Comparison of ENCODE assay signal across 9 cellular contexts in genomic region chr9:114371343-114371985, GRCh38. TPM values are rescaled to one million over a fixed set of nuclear protein-coding genes. Genes with fewer than 3 reads are reported as not detected.
DNase-seq lines count a peak whose midpoint lies in the region; ATAC-seq, FAIRE-seq and TF ChIP-seq lines count a peak whose summit lies in the region.
"Had no signal": no experiment of that assay in that cellular context is flagged by ENCODE, and none has a peak within 500 bp of the region (broad histone marks: within the 10 kb centered on the region; RNA-seq: fewer than 3 reads in every experiment).

No MANE protein-coding gene starts in this region.

- FAIRE-seq in D721Med (lab: Jason Lieb, UNC): no peak
- no peak for FAIRE-seq in urothelium cell line (lab: Jason Lieb, UNC)
- FAIRE-seq: G401.6 had no signal

- TF ChIP-seq CTCF in HFFc6 (IDR thresholded peaks at IDR 0.05) (no peak), Peyer's patch (IDR thresholded peaks at IDR 0.05) (no peak), D721Med (IDR thresholded peaks at IDR 0.05; ENCODE audit: insufficient read depth, missing control alignments) (no peak)

- peaks cover 0 to 41% (median 0%) of the 10 kb centered on the region in 3 donors for H3K36me3 ChIP-seq in Peyer's patch
- H3K36me3 ChIP-seq: colonic mucosa had no signal

- TF ChIP-seq POLR2A in Peyer's patch (IDR thresholded peaks at IDR 0.05): no peak

- DNase-seq in HFFc6 (no peak), Peyer's patch (peak in 1 of 3 donors; percentile 37), D721Med (ENCODE audit: insufficient read length, low spot score) (no peak), urothelium cell line (ENCODE audit: low spot score) (no peak)
- DNase-seq: colonic mucosa had no signal

- no peaks in the 10 kb centered on the region for H3K9me3 ChIP-seq in Peyer's patch
- H3K9me3 ChIP-seq: colonic mucosa had no signal

- peak overlapping the region in 1 of 4 donors; percentile 28 for H3K4me3 ChIP-seq in Peyer's patch
- no peak overlapping the region for H3K4me3 ChIP-seq in skin epidermis
- H3K4me3 ChIP-seq: colonic mucosa had no signal

- no peaks in the 10 kb centered on the region for H3K27me3 ChIP-seq in Peyer's patch
- H3K27me3 ChIP-seq: colonic mucosa had no signal

- H3K9me3 Mint-ChIP-seq in HFFc6: no peaks in the 10 kb centered on the region
- no peaks in the 10 kb centered on the region for H3K9me3 Mint-ChIP-seq in dendritic cell treated with granulocyte-macrophage colony-stimulating factor and Interleukin-4, amounts not matched to agents 40 ng/mL and 50 ng/mL, for 4 days

- H3K27ac ChIP-seq in Peyer's patch: peak overlapping the region; percentile 76 to 94 (median 82)
- H3K27ac ChIP-seq in skin epidermis: peak overlapping the region in 20 of 21 experiments; percentile 1 to 96 (median 71)

- peak overlapping the region; percentile 11; the same call in 1 of the 2 replicates for H3K4me3 Mint-ChIP-seq in HFFc6
- H3K4me3 Mint-ChIP-seq in dendritic cell treated with granulocyte-macrophage colony-stimulating factor and Interleukin-4, amounts not matched to agents 40 ng/mL and 50 ng/mL, for 4 days: no peak overlapping the region

- H3K36me3 Mint-ChIP-seq in HFFc6 (ENCODE audit: low read depth): no peaks in the 10 kb centered on the region; the same call in 1 of the 2 replicates
- peaks cover 96% of the 10 kb centered on the region for H3K36me3 Mint-ChIP-seq in dendritic cell treated with granulocyte-macrophage colony-stimulating factor and Interleukin-4, amounts not matched to agents 40 ng/mL and 50 ng/mL, for 4 days (ENCODE audit: low read depth)

- intact Hi-C loops in dendritic cell treated with granulocyte-macrophage colony-stimulating factor and Interleukin-4, amounts not matched to agents 40 ng/mL and 50 ng/mL, for 4 days (cut with micrococcal nuclease): no loop called here

- peak overlapping the region; percentile 85; the same call in 1 of the 2 replicates for H3K27ac Mint-ChIP-seq in HFFc6
- H3K27ac Mint-ChIP-seq in dendritic cell treated with granulocyte-macrophage colony-stimulating factor and Interleukin-4, amounts not matched to agents 40 ng/mL and 50 ng/mL, for 4 days: peak overlapping the region; percentile 37

- ATAC-seq in HG03432 (IDR thresholded peaks at IDR 0.05; ENCODE audit: unreplicated experiment): no peak

- H3K4me1 ChIP-seq in Peyer's patch: peaks cover 0 to 60% (median 40%) of the 10 kb centered on the region in 4 donors

- peaks cover 21% of the 10 kb centered on the region for H3K4me1 Mint-ChIP-seq in HFFc6 (ENCODE audit: low read depth)
- H3K4me1 Mint-ChIP-seq in dendritic cell treated with granulocyte-macrophage colony-stimulating factor and Interleukin-4, amounts not matched to agents 40 ng/mL and 50 ng/mL, for 4 days (ENCODE audit: low read depth): peaks cover 85% of the 10 kb centered on the region

- peaks cover 3% of the 10 kb centered on the region; the same call in 1 of the 2 replicates for H3K27me3 Mint-ChIP-seq in HFFc6 (ENCODE audit: insufficient read depth)
- H3K27me3 Mint-ChIP-seq in dendritic cell treated with granulocyte-macrophage colony-stimulating factor and Interleukin-4, amounts not matched to agents 40 ng/mL and 50 ng/mL, for 4 days: no peaks in the 10 kb centered on the region

RNA-seq across cellular contexts. Expression of gene AKNA, which starts 16.3 kb away (rescaled TPM):
- total RNA-seq in HFFc6 (2021; fragmentation: NEBNext Ultra II Directional; extraction: Animal tissue kit (Norgen Biotek cat#: 25700)): 10 to 100 TPM in 4 of 6 experiments, 1 to 10 TPM in 2; 9.3 to 13.1 (median 11.5) TPM
- total RNA-seq in Peyer's patch: 100 to 1,000 TPM in 1 of 4 donors, 10 to 100 TPM in 3; 41.7 to 174 (median 75.0) TPM

RNA-seq across cellular contexts. Expression of gene ORM2, which starts 41.8 kb away (rescaled TPM):
- total RNA-seq in HFFc6 (2021; fragmentation: NEBNext Ultra II Directional; extraction: Animal tissue kit (Norgen Biotek cat#: 25700)): not detected
- total RNA-seq in Peyer's patch: not detected

RNA-seq across cellular contexts. Expression of gene ORM1, which starts 48.6 kb away (rescaled TPM):
- total RNA-seq in HFFc6 (2021; fragmentation: NEBNext Ultra II Directional; extraction: Animal tissue kit (Norgen Biotek cat#: 25700)): not detected
- not detected for total RNA-seq in Peyer's patch
